ENCODE assay signal across 8 cellular contexts in the genomic region with DNA sequence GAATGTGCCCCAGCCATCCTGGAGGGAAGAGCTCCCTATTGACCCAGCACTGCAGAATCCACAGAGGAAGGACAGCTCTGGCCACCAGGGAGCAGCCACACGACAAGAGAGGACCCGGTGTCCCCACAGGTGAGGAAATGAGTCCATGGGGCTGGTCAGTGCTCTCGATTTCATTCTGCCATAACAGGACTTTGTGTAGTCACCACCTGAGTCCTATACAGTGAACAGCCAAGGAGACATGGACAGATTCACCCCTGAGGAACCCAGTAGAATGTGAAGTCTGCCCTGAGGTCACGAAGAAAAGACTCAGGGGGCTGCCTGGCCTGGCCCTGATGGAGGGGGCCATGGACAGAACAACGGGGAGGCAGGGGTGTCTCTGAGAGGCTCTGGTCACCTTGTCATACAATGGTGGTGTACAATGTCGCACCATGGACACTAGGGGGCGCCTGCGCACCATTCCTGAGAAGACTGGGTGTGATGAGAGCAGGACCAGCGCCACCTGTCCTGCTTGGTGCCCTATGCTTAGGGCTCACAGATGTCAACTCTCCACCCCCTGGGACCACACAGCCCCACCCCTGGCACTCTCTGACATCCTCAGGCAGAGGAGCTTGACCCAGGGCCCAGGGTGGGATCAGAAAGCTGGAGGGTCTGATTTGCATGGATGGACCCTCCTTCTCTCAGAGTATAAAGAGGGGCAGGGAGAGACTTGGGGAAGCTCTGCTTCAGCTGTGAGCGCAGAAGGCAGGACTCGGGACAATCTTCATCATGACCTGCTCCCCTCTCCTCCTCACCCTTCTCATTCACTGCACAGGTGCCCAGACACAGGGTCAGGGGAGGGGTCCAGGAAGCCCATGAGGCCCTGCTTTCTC.
DNase-seq lines count a peak whose midpoint lies in the region; ATAC-seq, FAIRE-seq and TF ChIP-seq lines count a peak whose summit lies in the region.
"Not testable (repeated sequence)": the region's sequence is repeated elsewhere in the genome, so short reads cannot be mapped to it uniquely, and the experiment has no call there.

No MANE protein-coding gene starts in this region.

- not testable (repeated sequence) for H3K9me3 ChIP-seq in CD8-positive, alpha-beta memory T cell (ENCODE audit: low read length); Peyer's patch; endothelial cell of umbilical vein (replicated peaks; ENCODE audit: control insufficient read depth, insufficient read depth, low read length)

- H3K27ac Mint-ChIP-seq in CD8-positive, alpha-beta memory T cell: peak overlapping the region in 1 of 8 donors; percentile 54

- not testable (repeated sequence) for BruUV-seq in endothelial cell of umbilical vein (replicated peaks; lab: Mats Ljungman, UMichigan)

- POLR2A ChIA-PET in CD8-positive, alpha-beta memory T cell (lab: Charles Lee); endothelial cell of umbilical vein (lab: Charles Lee): not testable (repeated sequence)

- not testable (repeated sequence) for H3K27me3 ChIP-seq in CD8-positive, alpha-beta memory T cell (ENCODE audit: insufficient read depth, low read length, poor library complexity, severe bottlenecking); Peyer's patch; endothelial cell of umbilical vein (ENCODE audit: control insufficient read depth in 2 of 2, insufficient read depth in 2 of 2, low read length in 2 of 2)

- not testable (repeated sequence) for H2AFZ ChIP-seq in endothelial cell of umbilical vein (ENCODE audit: low read depth, low read length)

- not testable (repeated sequence) for H3K9ac ChIP-seq in endothelial cell of umbilical vein (replicated peaks; ENCODE audit: extremely low read depth, insufficient read depth, low read length)

- intact Hi-C loops in endothelial cell of umbilical vein (cut with micrococcal nuclease): not testable (repeated sequence)

- not testable (repeated sequence) for TF ChIP-seq POLR2A in Peyer's patch (IDR thresholded peaks at IDR 0.05); endothelial cell of umbilical vein (IDR thresholded peaks at IDR 0.05; ENCODE audit: low read depth, low read length)

- not testable (repeated sequence) for H3K4me3 Mint-ChIP-seq in CD8-positive, alpha-beta memory T cell

- H3K27ac ChIP-seq in CD8-positive, alpha-beta memory T cell (ENCODE audit: low read depth, low read length); Peyer's patch; endothelial cell of umbilical vein (ENCODE audit: insufficient read depth, low read depth, low read length): not testable (repeated sequence)

- peaks cover 3 to 32% (median 9%) of the 10 kb centered on the region in 3 donors for H3K36me3 Mint-ChIP-seq in CD8-positive, alpha-beta memory T cell

- peak; percentile 45 to 73 (median 53) for DNase-seq in CD8-positive, alpha-beta memory T cell
- DNase-seq in LHCN-M2 (ENCODE audit: low read depth) (peak; percentile 56), Peyer's patch (peak; percentile 72 to 87 (median 79)), activated T-cell treated with anti-CD3 and anti-CD28 coated beads for 24 hours (ENCODE audit: low read depth) (peak; percentile 51), endothelial cell of umbilical vein (ENCODE audit: low read depth, low spot score) (peak; percentile 37), midbrain (lab: John Stamatoyannopoulos, UW) (peak; percentile 49)
- DNase-seq in stimulated activated CD8-positive, alpha-beta memory T cell treated with anti-CD3 and anti-CD28 coated beads, Interleukin-2, amount 100 ng/mL, for 1 hour (ENCODE audit: low read depth in 2 of 2): peak; percentile 39 to 47

- not testable (repeated sequence) for H3K4me2 ChIP-seq in endothelial cell of umbilical vein (ENCODE audit: insufficient read depth, low read length)

- not testable (repeated sequence) for H3K79me2 ChIP-seq in endothelial cell of umbilical vein (ENCODE audit: control insufficient read depth, insufficient read depth, low read length)

- H3K9me1 ChIP-seq in endothelial cell of umbilical vein (replicated peaks; ENCODE audit: control insufficient read depth, extremely low read depth, insufficient read depth, low read length): not testable (repeated sequence)

- CTCF ChIA-PET in CD8-positive, alpha-beta memory T cell (lab: Charles Lee): interaction anchor here (0.6 to 0.7 kb wide), 2 partner anchors 12 to 27 kb away, joined by 3 read pairs; no protein-coding TSS in a partner anchor
- CTCF ChIA-PET in endothelial cell of umbilical vein (lab: Charles Lee): interaction anchor here (0.7 to 2.5 kb wide), 6 partner anchors 12 to 115 kb away, joined by 3 to 11 read pairs (median 4); no protein-coding TSS in a partner anchor

- H3K36me3 ChIP-seq in CD8-positive, alpha-beta memory T cell (ENCODE audit: insufficient read depth, low read length): peaks cover 16% of the 10 kb centered on the region
- peaks cover 0 to 12% (median 0%) of the 10 kb centered on the region in 3 donors for H3K36me3 ChIP-seq in Peyer's patch
- peaks cover 5 to 12% of the 10 kb centered on the region in 2 experiments for H3K36me3 ChIP-seq in endothelial cell of umbilical vein (ENCODE audit: control insufficient read depth in 2 of 2, extremely low read depth in 1 of 2, insufficient read depth in 2 of 2, low read length in 2 of 2)

- ATAC-seq in GM21529 (IDR thresholded peaks at IDR 0.05; ENCODE audit: unreplicated experiment): peak; percentile 78

- dilution Hi-C loops in endothelial cell of umbilical vein (cut with MboI; ENCODE audit: extremely low pct_ligation_motif_present, low sequenced_read_pairs): not testable (repeated sequence)

- TF ChIP-seq CTCF in Peyer's patch (IDR thresholded peaks at IDR 0.05) (peak; percentile 47 to 83 (median 74)), endothelial cell of umbilical vein (IDR thresholded peaks at IDR 0.05; ENCODE audit: extremely low read depth in 1 of 2, insufficient read depth in 1 of 2, low read depth in 1 of 2, low read length in 2 of 2) (peak; percentile 68 to 85)

- not testable (repeated sequence) for H3K4me1 ChIP-seq in CD8-positive, alpha-beta memory T cell (ENCODE audit: insufficient read depth, low read length); Peyer's patch; endothelial cell of umbilical vein (ENCODE audit: control insufficient read depth, extremely low read depth, insufficient read depth, low read length)

- not testable (repeated sequence) for H3K4me3 ChIP-seq in CD8-positive, alpha-beta memory T cell (ENCODE audit: low read length); Peyer's patch; endothelial cell of umbilical vein (replicated peaks in 1 of 3; ENCODE audit: insufficient read depth in 1 of 3, low read depth in 1 of 3, low read length in 3 of 3)

- not testable (repeated sequence) for H3K4me1 Mint-ChIP-seq in CD8-positive, alpha-beta memory T cell

- not testable (repeated sequence) for H3K9me3 Mint-ChIP-seq in CD8-positive, alpha-beta memory T cell

- H4K20me1 ChIP-seq in endothelial cell of umbilical vein (replicated peaks; ENCODE audit: control insufficient read depth, extremely low read depth, insufficient read depth, low read length): not testable (repeated sequence)

- peak; percentile 81 for FAIRE-seq in endothelial cell of umbilical vein (lab: Jason Lieb, UNC)

- not testable (repeated sequence) for H3K27me3 Mint-ChIP-seq in CD8-positive, alpha-beta memory T cell
